In genomic region chr3:196793224-196793623, GRCh38 we compare ENCODE assay signal across 1 cellular context.
TF ChIP-seq lines count a peak whose summit lies in the region.

No MANE protein-coding gene starts in this region.

TF ChIP-seq in HepG2, 621 proteins besides CTCF, POLR2A, EP300 and RAD21 (continued from another document and continues in another):
- TF ChIP-seq DZIP1 (CRISPR knock-in tag; IDR thresholded peaks at IDR 0.05) (no peak), BCL6 (CRISPR knock-in tag; IDR thresholded peaks at IDR 0.05) (no peak), RNF219 (CRISPR knock-in tag; IDR thresholded peaks at IDR 0.05) (no peak), TEAD3 (CRISPR knock-in tag; optimal IDR thresholded peaks at IDR 0.05; ENCODE audit: borderline replicate concordance) (peak; percentile 69), HMGXB4 (CRISPR knock-in tag; IDR thresholded peaks at IDR 0.05; ENCODE audit: borderline replicate concordance in 1 of 2, low read depth in 1 of 2) (no peak), ZBTB33 (CRISPR knock-in tag; IDR thresholded peaks at IDR 0.05) (no peak), SNAPC4 (CRISPR knock-in tag; IDR thresholded peaks at IDR 0.05) (no peak), SOX13 (IDR thresholded peaks at IDR 0.05) (no peak), SOX13 (CRISPR knock-in tag; conservative IDR thresholded peaks at IDR 0.05 in 1 of 2, IDR thresholded peaks at IDR 0.05 in 1 of 2) (peak in 1 of 2 experiments; percentile 24; a peak in 1 of 4 replicates), ZNF337 (CRISPR knock-in tag; IDR thresholded peaks at IDR 0.05; ENCODE audit: borderline replicate concordance, low read depth) (no peak), BCL3 (CRISPR knock-in tag; IDR thresholded peaks at IDR 0.05) (no peak), HOXA7 (CRISPR knock-in tag; IDR thresholded peaks at IDR 0.05) (no peak), ZNF629 (CRISPR knock-in tag; conservative IDR thresholded peaks at IDR 0.05) (no peak), FOSL1 (CRISPR knock-in tag; IDR thresholded peaks at IDR 0.05; ENCODE audit: borderline replicate concordance) (peak; percentile 49; the same call in 1 of the 2 replicates), KMT2A (CRISPR knock-in tag; IDR thresholded peaks at IDR 0.05) (no peak), POLR2AphosphoS5 (IDR thresholded peaks at IDR 0.05; ENCODE audit: low read depth, low read length) (no peak), ZNF777 (CRISPR knock-in tag; IDR thresholded peaks at IDR 0.05) (no peak), JUND (CRISPR knock-in tag; IDR thresholded peaks at IDR 0.05) (no peak), YEATS2 (CRISPR knock-in tag; IDR thresholded peaks at IDR 0.05; ENCODE audit: borderline replicate concordance) (no peak), ZNF484 (CRISPR knock-in tag; IDR thresholded peaks at IDR 0.05; ENCODE audit: borderline replicate concordance, low read depth) (no peak), PTBP1 (IDR thresholded peaks at IDR 0.05; ENCODE audit: low read depth, low read length, poor library complexity, severe bottlenecking) (no peak), YY1 (IDR thresholded peaks at IDR 0.05; ENCODE audit: insufficient read depth, insufficient replicate concordance, low read depth, low read length) (no peak), FOSL2 (CRISPR knock-in tag; IDR thresholded peaks at IDR 0.05) (peak; percentile 90), MYPOP (CRISPR knock-in tag; IDR thresholded peaks at IDR 0.05) (no peak), KLF12 (CRISPR knock-in tag; IDR thresholded peaks at IDR 0.05; ENCODE audit: borderline replicate concordance) (no peak), ZNF101 (CRISPR knock-in tag; IDR thresholded peaks at IDR 0.05; ENCODE audit: borderline replicate concordance, low read depth) (no peak), TCF7L2 (IDR thresholded peaks at IDR 0.05; ENCODE audit: low read depth, low read length) (no peak), MAFK (conservative IDR thresholded peaks at IDR 0.05 in 1 of 2, IDR thresholded peaks at IDR 0.05 in 1 of 2; ENCODE audit: low read length in 2 of 2) (peak; percentile 95 to 99)
- TF ChIP-seq, protein P1, sequence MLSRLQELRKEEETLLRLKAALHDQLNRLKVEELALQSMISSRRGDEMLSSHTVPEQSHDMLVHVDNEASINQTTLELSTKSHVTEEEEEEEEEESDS (CRISPR knock-in tag; IDR thresholded peaks at IDR 0.05; ENCODE audit: borderline replicate concordance): no peak
- TF ChIP-seq, protein P2, sequence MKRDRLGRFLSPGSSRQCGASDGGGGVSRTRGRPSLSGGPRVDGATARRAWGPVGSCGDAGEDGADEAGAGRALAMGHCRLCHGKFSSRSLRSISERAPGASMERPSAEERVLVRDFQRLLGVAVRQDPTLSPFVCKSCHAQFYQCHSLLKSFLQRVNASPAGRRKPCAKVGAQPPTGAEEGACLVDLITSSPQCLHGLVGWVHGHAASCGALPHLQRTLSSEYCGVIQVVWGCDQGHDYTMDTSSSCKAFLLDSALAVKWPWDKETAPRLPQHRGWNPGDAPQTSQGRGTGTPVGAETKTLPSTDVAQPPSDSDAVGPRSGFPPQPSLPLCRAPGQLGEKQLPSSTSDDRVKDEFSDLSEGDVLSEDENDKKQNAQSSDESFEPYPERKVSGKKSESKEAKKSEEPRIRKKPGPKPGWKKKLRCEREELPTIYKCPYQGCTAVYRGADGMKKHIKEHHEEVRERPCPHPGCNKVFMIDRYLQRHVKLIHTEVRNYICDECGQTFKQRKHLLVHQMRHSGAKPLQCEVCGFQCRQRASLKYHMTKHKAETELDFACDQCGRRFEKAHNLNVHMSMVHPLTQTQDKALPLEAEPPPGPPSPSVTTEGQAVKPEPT (CRISPR knock-in tag; IDR thresholded peaks at IDR 0.05; ENCODE audit: low read depth): no peak
- TF ChIP-seq, protein P3, sequence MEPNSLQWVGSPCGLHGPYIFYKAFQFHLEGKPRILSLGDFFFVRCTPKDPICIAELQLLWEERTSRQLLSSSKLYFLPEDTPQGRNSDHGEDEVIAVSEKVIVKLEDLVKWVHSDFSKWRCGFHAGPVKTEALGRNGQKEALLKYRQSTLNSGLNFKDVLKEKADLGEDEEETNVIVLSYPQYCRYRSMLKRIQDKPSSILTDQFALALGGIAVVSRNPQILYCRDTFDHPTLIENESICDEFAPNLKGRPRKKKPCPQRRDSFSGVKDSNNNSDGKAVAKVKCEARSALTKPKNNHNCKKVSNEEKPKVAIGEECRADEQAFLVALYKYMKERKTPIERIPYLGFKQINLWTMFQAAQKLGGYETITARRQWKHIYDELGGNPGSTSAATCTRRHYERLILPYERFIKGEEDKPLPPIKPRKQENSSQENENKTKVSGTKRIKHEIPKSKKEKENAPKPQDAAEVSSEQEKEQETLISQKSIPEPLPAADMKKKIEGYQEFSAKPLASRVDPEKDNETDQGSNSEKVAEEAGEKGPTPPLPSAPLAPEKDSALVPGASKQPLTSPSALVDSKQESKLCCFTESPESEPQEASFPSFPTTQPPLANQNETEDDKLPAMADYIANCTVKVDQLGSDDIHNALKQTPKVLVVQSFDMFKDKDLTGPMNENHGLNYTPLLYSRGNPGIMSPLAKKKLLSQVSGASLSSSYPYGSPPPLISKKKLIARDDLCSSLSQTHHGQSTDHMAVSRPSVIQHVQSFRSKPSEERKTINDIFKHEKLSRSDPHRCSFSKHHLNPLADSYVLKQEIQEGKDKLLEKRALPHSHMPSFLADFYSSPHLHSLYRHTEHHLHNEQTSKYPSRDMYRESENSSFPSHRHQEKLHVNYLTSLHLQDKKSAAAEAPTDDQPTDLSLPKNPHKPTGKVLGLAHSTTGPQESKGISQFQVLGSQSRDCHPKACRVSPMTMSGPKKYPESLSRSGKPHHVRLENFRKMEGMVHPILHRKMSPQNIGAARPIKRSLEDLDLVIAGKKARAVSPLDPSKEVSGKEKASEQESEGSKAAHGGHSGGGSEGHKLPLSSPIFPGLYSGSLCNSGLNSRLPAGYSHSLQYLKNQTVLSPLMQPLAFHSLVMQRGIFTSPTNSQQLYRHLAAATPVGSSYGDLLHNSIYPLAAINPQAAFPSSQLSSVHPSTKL (CRISPR knock-in tag; IDR thresholded peaks at IDR 0.05): peak; percentile 23; the same call in 1 of the 2 replicates
